ENCODE assay signal across 16 cellular contexts in genomic region chr15:47945869-47946666, GRCh38.
"Had no signal": no experiment of that assay in that cellular context is flagged by ENCODE, and none has a peak within 500 bp of the region (broad histone marks: within the 10 kb centered on the region; RNA-seq: fewer than 3 reads in every experiment).

No MANE protein-coding gene starts in this region.

- FAIRE-seq: endometrium had no signal

- H3K4me3 Mint-ChIP-seq: activated naive CD8-positive, alpha-beta T cell treated with anti-CD3 and anti-CD28 coated beads for 36 hours; natural killer cell; type B pancreatic cell had no signal

- H3K36me3 Mint-ChIP-seq: activated naive CD8-positive, alpha-beta T cell treated with anti-CD3 and anti-CD28 coated beads for 36 hours; natural killer cell; type B pancreatic cell had no signal

- H3K9me3 ChIP-seq: prostate gland, suprapubic skin had no signal

- ATAC-seq: esophagus mucosa; left colon; natural killer cell; stimulated activated naive CD8-positive, alpha-beta T cell treated with anti-CD3 and anti-CD28 coated beads, Interleukin-15, Interleukin-2, amounts not matched to agents 100 U/mL and 50 U/mL, for 24 hours had no signal

- H3K4me3 ChIP-seq: prostate gland, suprapubic skin had no signal

- H3K27ac Mint-ChIP-seq: activated naive CD8-positive, alpha-beta T cell treated with anti-CD3 and anti-CD28 coated beads for 36 hours; natural killer cell; type B pancreatic cell had no signal

- H3K4me1 ChIP-seq: prostate gland, suprapubic skin had no signal

- H3K4me1 Mint-ChIP-seq: activated naive CD8-positive, alpha-beta T cell treated with anti-CD3 and anti-CD28 coated beads for 36 hours; natural killer cell had no signal

- DNase-seq: activated CD4-positive, alpha-beta T cell treated with anti-CD3 and anti-CD28 coated beads, Interleukin-2, amount 50 U/mL, for 4 hours; activated gamma-delta T cell treated with Interleukin-2 at 50 U/mL for 16 hours; activated naive CD8-positive, alpha-beta T cell treated with anti-CD3 and anti-CD28 coated beads for 36 hours; activated T-cell treated with anti-CD3 and anti-CD28 coated beads, Interleukin-2, amount 50 U/mL, for 48 hours; glutamatergic neuron; left colon; natural killer cell; stimulated activated CD4-positive, alpha-beta T cell treated with anti-CD3 and anti-CD28 coated beads, Interleukin-4, amount 100 ng/mL, for 1 hour; stimulated activated CD8-positive, alpha-beta memory T cell treated with anti-CD3 and anti-CD28 coated beads, Interleukin-4, amount 100 ng/mL, for 48 hours; stimulated activated naive CD8-positive, alpha-beta T cell treated with anti-CD3 and anti-CD28 coated beads, Interleukin-15, Interleukin-2, amounts not matched to agents 100 U/mL and 50 U/mL, for 24 hours; T-helper 2 cell had no signal

- H3K9me3 Mint-ChIP-seq: activated naive CD8-positive, alpha-beta T cell treated with anti-CD3 and anti-CD28 coated beads for 36 hours; type B pancreatic cell had no signal

- H3K27ac ChIP-seq: prostate gland, suprapubic skin had no signal

- H3K36me3 ChIP-seq: prostate gland, suprapubic skin had no signal
